31 cellular contexts compared by ENCODE assay signal in the genomic region with DNA sequence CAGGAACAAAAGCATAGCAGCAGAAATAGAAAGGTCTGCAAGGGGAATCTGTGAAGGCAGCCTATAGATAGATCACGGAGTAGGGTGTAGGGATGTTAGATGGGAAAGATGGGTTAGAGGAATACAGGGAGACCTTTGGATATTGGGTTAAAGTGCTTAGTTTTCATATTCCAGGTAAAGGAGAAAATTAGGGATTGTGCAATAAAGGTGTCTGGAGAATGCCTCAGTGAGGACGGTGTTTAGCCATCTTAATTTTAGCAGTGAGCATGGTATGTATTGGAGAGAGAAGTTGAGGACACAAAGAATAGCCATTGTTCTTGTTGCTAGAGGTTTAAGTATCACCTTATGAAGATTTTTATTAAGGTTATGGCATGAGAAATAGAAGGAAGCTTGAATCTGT.
"Had no signal": no experiment of that assay in that cellular context is flagged by ENCODE, and none has a peak within 500 bp of the region (broad histone marks: within the 10 kb centered on the region; RNA-seq: fewer than 3 reads in every experiment).

No MANE protein-coding gene starts in this region.

- H3K27me3 ChIP-seq: neural progenitor cell, ovary, spleen, suprapubic skin, testis, tibial artery, transverse colon, upper lobe of right lung, vagina had no signal

- H3K4me1 Mint-ChIP-seq: natural killer cell; nephron; stimulated activated memory B cell treated with anti-CD40 and anti-IgM and Interleukin-4, amounts not matched to agents 10 μg/mL and 1 μg/mL and 100 μg/mL, for 72 hours; stimulated activated naive CD8-positive, alpha-beta T cell treated with anti-CD3 and anti-CD28 coated beads, Interleukin-15, amount 100 ng/mL, for 72 hours had no signal

- H3K4me1 ChIP-seq: neural progenitor cell, parathyroid adenoma, spleen, suprapubic skin, testis, tibial artery, transverse colon, upper lobe of right lung, vagina had no signal

- H3K27ac Mint-ChIP-seq: natural killer cell; nephron; neural progenitor cell; progenitor cell of endocrine pancreas; stimulated activated memory B cell treated with anti-CD40 and anti-IgM and Interleukin-4, amounts not matched to agents 10 μg/mL and 1 μg/mL and 100 μg/mL, for 72 hours; stimulated activated naive CD8-positive, alpha-beta T cell treated with anti-CD3 and anti-CD28 coated beads, Interleukin-15, amount 100 ng/mL, for 72 hours had no signal

- ATAC-seq: natural killer cell; psoas muscle; right cardiac atrium; sciatic nerve; stimulated activated memory B cell treated with anti-CD40 and anti-IgM and Interleukin-4, amounts not matched to agents 10 μg/mL and 1 μg/mL and 100 μg/mL, for 72 hours; stimulated activated naive CD8-positive, alpha-beta T cell treated with anti-CD3 and anti-CD28 coated beads, Interleukin-15, amount 100 ng/mL, for 72 hours; stimulated activated naive CD8-positive, alpha-beta T cell treated with anti-CD3 and anti-CD28 coated beads, Interleukin-15, Interleukin-2, amounts not matched to agents 100 U/mL and 50 U/mL, for 24 hours; upper lobe of right lung had no signal

- H3K36me3 ChIP-seq: neural progenitor cell, ovary, spleen, suprapubic skin, tibial artery, transverse colon, upper lobe of right lung, vagina had no signal

- H3K36me3 Mint-ChIP-seq: natural killer cell; neural progenitor cell; stimulated activated memory B cell treated with anti-CD40 and anti-IgM and Interleukin-4, amounts not matched to agents 10 μg/mL and 1 μg/mL and 100 μg/mL, for 72 hours; type B pancreatic cell had no signal

- H3K79me2 ChIP-seq: parathyroid adenoma had no signal

- H3K27me3 Mint-ChIP-seq: progenitor cell of endocrine pancreas; stimulated activated naive CD8-positive, alpha-beta T cell treated with anti-CD3 and anti-CD28 coated beads, Interleukin-15, amount 100 ng/mL, for 72 hours; type B pancreatic cell had no signal

- DNase-seq: natural killer cell; occipital lobe; ovary; posterior cingulate gyrus; psoas muscle; right cardiac atrium; spleen; stimulated activated CD4-positive, alpha-beta T cell treated with anti-CD3 and anti-CD28 coated beads, Interleukin-12 subunit alpha, Interleukin-12 subunit beta, amount 100 ng/mL, for 4 hours; stimulated activated CD4-positive, alpha-beta T cell treated with anti-CD3 and anti-CD28 coated beads, Interleukin-1b, Interleukin-23, amount 100 ng/mL, for 48 hours; stimulated activated CD4-positive, alpha-beta T cell treated with anti-CD3 and anti-CD28 coated beads, Interleukin-4, amount 100 ng/mL, for 1 hour; stimulated activated CD4-positive, alpha-beta T cell treated with anti-CD3 and anti-CD28 coated beads, Interleukin-4, amount 100 ng/mL, for 4 hours; stimulated activated CD8-positive, alpha-beta memory T cell treated with anti-CD3 and anti-CD28 coated beads, Interleukin-4, amount 100 ng/mL, for 48 hours; stimulated activated naive CD4-positive, alpha-beta T cell; stimulated activated naive CD8-positive, alpha-beta T cell treated with anti-CD3 and anti-CD28 coated beads, Interleukin-15, amount 100 ng/mL, for 72 hours; stimulated activated naive CD8-positive, alpha-beta T cell treated with anti-CD3 and anti-CD28 coated beads, Interleukin-15, Interleukin-2, amounts not matched to agents 100 U/mL and 50 U/mL, for 24 hours; substantia nigra; testis; tibial artery; transverse colon; upper lobe of right lung had no signal

- H3K27ac ChIP-seq: neural progenitor cell, ovary, parathyroid adenoma, psoas muscle, skin epidermis, spleen, suprapubic skin, testis, tibial artery, transverse colon, upper lobe of right lung, vagina had no signal

- H2AFZ ChIP-seq: neural progenitor cell, parathyroid adenoma had no signal

- H3K9me3 ChIP-seq: ovary, psoas muscle, spleen, suprapubic skin, testis, tibial artery, transverse colon, upper lobe of right lung, vagina had no signal

- H3K9me3 Mint-ChIP-seq: natural killer cell; nephron; neural progenitor cell; stimulated activated memory B cell treated with anti-CD40 and anti-IgM and Interleukin-4, amounts not matched to agents 10 μg/mL and 1 μg/mL and 100 μg/mL, for 72 hours; stimulated activated naive CD8-positive, alpha-beta T cell treated with anti-CD3 and anti-CD28 coated beads, Interleukin-15, amount 100 ng/mL, for 72 hours; type B pancreatic cell had no signal

- H3K4me2 ChIP-seq: neural progenitor cell, smooth muscle cell had no signal

- H3K4me3 ChIP-seq: neural progenitor cell, ovary, psoas muscle, skin epidermis, smooth muscle cell, spleen, suprapubic skin, testis, tibial artery, transverse colon, upper lobe of right lung, vagina had no signal

- H3K9ac ChIP-seq: neural progenitor cell, parathyroid adenoma had no signal

- H3K4me3 Mint-ChIP-seq: natural killer cell; nephron; neural progenitor cell; stimulated activated memory B cell treated with anti-CD40 and anti-IgM and Interleukin-4, amounts not matched to agents 10 μg/mL and 1 μg/mL and 100 μg/mL, for 72 hours; stimulated activated naive CD8-positive, alpha-beta T cell treated with anti-CD3 and anti-CD28 coated beads, Interleukin-15, amount 100 ng/mL, for 72 hours; type B pancreatic cell had no signal
